ENCODE assay signal across 1 cellular context in the genomic region with DNA sequence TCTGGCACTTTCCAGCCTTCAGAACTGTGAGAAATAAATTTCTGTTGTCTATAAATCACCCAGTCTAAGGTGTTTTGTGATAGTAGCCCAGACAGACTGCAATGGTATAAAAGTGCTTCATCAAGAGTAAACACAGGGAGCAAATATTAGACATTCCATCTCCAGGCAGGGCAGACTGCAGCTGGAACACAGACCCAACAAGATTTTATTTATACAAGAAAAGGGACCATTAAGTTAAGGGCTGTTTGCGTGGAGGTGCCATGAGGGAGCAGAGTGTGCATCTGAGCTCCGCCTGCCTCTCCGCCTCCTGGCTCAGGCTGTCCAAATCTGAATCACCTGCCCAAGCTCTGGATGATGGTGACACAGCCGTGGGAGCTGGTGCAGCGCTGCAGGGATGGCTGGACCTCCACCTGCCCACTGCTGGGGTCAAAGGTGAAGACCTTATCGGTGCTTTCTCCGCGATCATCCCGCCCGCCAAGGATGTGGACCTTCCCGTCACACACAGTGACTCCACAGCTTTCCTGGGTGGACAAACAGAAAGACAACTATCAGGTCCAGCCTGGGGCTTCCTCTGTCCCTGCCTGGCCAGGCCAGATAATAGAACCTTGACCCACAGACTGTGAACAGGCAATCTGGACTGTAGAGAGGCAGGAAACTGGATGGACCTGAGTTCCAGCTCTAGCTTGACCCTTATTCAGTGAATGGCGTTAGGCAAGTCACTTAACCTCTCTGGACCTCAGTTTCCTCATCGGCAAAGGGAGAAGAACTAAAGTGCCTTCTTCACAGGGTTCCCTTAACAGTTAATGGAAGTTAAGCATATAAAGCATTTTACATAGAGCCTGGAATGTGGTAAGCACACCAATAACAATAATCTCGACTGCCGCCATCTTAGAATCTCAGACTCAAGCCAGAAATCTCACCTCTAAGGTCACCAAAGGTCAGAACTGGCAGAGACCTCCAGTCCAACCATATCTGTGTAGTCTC.
TF ChIP-seq lines count a peak whose summit lies in the region.

No MANE protein-coding gene starts in this region.

TF ChIP-seq in HepG2, 621 proteins besides CTCF, POLR2A, EP300 and RAD21 (continued from another document and continues in another):
- TF ChIP-seq, protein P1, sequence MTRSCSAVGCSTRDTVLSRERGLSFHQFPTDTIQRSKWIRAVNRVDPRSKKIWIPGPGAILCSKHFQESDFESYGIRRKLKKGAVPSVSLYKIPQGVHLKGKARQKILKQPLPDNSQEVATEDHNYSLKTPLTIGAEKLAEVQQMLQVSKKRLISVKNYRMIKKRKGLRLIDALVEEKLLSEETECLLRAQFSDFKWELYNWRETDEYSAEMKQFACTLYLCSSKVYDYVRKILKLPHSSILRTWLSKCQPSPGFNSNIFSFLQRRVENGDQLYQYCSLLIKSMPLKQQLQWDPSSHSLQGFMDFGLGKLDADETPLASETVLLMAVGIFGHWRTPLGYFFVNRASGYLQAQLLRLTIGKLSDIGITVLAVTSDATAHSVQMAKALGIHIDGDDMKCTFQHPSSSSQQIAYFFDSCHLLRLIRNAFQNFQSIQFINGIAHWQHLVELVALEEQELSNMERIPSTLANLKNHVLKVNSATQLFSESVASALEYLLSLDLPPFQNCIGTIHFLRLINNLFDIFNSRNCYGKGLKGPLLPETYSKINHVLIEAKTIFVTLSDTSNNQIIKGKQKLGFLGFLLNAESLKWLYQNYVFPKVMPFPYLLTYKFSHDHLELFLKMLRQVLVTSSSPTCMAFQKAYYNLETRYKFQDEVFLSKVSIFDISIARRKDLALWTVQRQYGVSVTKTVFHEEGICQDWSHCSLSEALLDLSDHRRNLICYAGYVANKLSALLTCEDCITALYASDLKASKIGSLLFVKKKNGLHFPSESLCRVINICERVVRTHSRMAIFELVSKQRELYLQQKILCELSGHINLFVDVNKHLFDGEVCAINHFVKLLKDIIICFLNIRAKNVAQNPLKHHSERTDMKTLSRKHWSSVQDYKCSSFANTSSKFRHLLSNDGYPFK (CRISPR knock-in tag; IDR thresholded peaks at IDR 0.05; ENCODE audit: borderline replicate concordance), result peak; percentile 62; the same call in 1 of the 2 replicates
- TF ChIP-seq NR2F1 (CRISPR knock-in tag; IDR thresholded peaks at IDR 0.05) (peak; percentile 45 to 59; a peak in 2 of 4 replicates), ZNF841 (CRISPR knock-in tag; IDR thresholded peaks at IDR 0.05; ENCODE audit: borderline replicate concordance) (no peak), ZNF501 (CRISPR knock-in tag; IDR thresholded peaks at IDR 0.05) (no peak), ZNF782 (CRISPR knock-in tag; IDR thresholded peaks at IDR 0.05; ENCODE audit: borderline replicate concordance) (no peak), ZNF678 (CRISPR knock-in tag; IDR thresholded peaks at IDR 0.05) (no peak), ZNF737 (CRISPR knock-in tag; IDR thresholded peaks at IDR 0.05; ENCODE audit: borderline replicate concordance) (no peak), ZNF260 (CRISPR knock-in tag; IDR thresholded peaks at IDR 0.05; ENCODE audit: borderline replicate concordance, low read depth) (no peak), DMAP1 (CRISPR knock-in tag; IDR thresholded peaks at IDR 0.05) (no peak), NR1H2 (CRISPR knock-in tag; IDR thresholded peaks at IDR 0.05; ENCODE audit: borderline replicate concordance, low read depth) (no peak), THAP11 (CRISPR knock-in tag; IDR thresholded peaks at IDR 0.05) (no peak), TBX2 (CRISPR knock-in tag; IDR thresholded peaks at IDR 0.05; ENCODE audit: borderline replicate concordance) (no peak), STAT5B (CRISPR knock-in tag; IDR thresholded peaks at IDR 0.05) (no peak), ZNF878 (CRISPR knock-in tag; IDR thresholded peaks at IDR 0.05) (no peak), SPEN (CRISPR knock-in tag; IDR thresholded peaks at IDR 0.05; ENCODE audit: low read depth) (no peak), ZFX (CRISPR knock-in tag; IDR thresholded peaks at IDR 0.05; ENCODE audit: low read depth) (0 out of 2 replicates have a peak, but pooled peaks have one; percentile 22), ZNF773 (CRISPR knock-in tag; IDR thresholded peaks at IDR 0.05; ENCODE audit: borderline replicate concordance) (no peak; the same call in 1 of the 2 replicates), PAF1 (CRISPR knock-in tag; IDR thresholded peaks at IDR 0.05) (no peak)
- TF ChIP-seq, protein P2, sequence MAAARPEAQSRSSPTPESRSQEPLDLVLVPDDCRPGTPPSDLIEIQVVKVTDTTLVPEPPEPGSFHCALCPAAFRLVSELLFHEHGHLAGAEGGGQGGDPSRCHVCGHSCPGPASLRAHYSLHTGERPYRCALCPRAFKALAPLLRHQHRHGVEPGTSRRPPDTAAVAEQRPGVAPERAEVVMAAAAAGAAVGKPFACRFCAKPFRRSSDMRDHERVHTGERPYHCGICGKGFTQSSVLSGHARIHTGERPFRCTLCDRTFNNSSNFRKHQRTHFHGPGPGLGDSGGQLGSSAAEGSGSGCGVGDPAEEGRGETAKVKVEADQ (CRISPR knock-in tag; IDR thresholded peaks at IDR 0.05; ENCODE audit: borderline replicate concordance), result no peak
- TF ChIP-seq, protein P3, sequence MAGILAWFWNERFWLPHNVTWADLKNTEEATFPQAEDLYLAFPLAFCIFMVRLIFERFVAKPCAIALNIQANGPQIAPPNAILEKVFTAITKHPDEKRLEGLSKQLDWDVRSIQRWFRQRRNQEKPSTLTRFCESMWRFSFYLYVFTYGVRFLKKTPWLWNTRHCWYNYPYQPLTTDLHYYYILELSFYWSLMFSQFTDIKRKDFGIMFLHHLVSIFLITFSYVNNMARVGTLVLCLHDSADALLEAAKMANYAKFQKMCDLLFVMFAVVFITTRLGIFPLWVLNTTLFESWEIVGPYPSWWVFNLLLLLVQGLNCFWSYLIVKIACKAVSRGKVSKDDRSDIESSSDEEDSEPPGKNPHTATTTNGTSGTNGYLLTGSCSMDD (CRISPR knock-in tag; IDR thresholded peaks at IDR 0.05), result no peak
- TF ChIP-seq, protein P4, sequence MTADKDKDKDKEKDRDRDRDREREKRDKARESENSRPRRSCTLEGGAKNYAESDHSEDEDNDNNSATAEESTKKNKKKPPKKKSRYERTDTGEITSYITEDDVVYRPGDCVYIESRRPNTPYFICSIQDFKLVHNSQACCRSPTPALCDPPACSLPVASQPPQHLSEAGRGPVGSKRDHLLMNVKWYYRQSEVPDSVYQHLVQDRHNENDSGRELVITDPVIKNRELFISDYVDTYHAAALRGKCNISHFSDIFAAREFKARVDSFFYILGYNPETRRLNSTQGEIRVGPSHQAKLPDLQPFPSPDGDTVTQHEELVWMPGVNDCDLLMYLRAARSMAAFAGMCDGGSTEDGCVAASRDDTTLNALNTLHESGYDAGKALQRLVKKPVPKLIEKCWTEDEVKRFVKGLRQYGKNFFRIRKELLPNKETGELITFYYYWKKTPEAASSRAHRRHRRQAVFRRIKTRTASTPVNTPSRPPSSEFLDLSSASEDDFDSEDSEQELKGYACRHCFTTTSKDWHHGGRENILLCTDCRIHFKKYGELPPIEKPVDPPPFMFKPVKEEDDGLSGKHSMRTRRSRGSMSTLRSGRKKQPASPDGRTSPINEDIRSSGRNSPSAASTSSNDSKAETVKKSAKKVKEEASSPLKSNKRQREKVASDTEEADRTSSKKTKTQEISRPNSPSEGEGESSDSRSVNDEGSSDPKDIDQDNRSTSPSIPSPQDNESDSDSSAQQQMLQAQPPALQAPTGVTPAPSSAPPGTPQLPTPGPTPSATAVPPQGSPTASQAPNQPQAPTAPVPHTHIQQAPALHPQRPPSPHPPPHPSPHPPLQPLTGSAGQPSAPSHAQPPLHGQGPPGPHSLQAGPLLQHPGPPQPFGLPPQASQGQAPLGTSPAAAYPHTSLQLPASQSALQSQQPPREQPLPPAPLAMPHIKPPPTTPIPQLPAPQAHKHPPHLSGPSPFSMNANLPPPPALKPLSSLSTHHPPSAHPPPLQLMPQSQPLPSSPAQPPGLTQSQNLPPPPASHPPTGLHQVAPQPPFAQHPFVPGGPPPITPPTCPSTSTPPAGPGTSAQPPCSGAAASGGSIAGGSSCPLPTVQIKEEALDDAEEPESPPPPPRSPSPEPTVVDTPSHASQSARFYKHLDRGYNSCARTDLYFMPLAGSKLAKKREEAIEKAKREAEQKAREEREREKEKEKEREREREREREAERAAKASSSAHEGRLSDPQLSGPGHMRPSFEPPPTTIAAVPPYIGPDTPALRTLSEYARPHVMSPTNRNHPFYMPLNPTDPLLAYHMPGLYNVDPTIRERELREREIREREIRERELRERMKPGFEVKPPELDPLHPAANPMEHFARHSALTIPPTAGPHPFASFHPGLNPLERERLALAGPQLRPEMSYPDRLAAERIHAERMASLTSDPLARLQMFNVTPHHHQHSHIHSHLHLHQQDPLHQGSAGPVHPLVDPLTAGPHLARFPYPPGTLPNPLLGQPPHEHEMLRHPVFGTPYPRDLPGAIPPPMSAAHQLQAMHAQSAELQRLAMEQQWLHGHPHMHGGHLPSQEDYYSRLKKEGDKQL (CRISPR knock-in tag; IDR thresholded peaks at IDR 0.05; ENCODE audit: low read depth), result peak; percentile 48; the same call in 1 of the 2 replicates
- TF ChIP-seq, protein P5, sequence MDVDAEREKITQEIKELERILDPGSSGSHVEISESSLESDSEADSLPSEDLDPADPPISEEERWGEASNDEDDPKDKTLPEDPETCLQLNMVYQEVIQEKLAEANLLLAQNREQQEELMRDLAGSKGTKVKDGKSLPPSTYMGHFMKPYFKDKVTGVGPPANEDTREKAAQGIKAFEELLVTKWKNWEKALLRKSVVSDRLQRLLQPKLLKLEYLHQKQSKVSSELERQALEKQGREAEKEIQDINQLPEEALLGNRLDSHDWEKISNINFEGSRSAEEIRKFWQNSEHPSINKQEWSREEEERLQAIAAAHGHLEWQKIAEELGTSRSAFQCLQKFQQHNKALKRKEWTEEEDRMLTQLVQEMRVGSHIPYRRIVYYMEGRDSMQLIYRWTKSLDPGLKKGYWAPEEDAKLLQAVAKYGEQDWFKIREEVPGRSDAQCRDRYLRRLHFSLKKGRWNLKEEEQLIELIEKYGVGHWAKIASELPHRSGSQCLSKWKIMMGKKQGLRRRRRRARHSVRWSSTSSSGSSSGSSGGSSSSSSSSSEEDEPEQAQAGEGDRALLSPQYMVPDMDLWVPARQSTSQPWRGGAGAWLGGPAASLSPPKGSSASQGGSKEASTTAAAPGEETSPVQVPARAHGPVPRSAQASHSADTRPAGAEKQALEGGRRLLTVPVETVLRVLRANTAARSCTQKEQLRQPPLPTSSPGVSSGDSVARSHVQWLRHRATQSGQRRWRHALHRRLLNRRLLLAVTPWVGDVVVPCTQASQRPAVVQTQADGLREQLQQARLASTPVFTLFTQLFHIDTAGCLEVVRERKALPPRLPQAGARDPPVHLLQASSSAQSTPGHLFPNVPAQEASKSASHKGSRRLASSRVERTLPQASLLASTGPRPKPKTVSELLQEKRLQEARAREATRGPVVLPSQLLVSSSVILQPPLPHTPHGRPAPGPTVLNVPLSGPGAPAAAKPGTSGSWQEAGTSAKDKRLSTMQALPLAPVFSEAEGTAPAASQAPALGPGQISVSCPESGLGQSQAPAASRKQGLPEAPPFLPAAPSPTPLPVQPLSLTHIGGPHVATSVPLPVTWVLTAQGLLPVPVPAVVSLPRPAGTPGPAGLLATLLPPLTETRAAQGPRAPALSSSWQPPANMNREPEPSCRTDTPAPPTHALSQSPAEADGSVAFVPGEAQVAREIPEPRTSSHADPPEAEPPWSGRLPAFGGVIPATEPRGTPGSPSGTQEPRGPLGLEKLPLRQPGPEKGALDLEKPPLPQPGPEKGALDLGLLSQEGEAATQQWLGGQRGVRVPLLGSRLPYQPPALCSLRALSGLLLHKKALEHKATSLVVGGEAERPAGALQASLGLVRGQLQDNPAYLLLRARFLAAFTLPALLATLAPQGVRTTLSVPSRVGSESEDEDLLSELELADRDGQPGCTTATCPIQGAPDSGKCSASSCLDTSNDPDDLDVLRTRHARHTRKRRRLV (CRISPR knock-in tag; IDR thresholded peaks at IDR 0.05), result no peak
- TF ChIP-seq, protein P6, sequence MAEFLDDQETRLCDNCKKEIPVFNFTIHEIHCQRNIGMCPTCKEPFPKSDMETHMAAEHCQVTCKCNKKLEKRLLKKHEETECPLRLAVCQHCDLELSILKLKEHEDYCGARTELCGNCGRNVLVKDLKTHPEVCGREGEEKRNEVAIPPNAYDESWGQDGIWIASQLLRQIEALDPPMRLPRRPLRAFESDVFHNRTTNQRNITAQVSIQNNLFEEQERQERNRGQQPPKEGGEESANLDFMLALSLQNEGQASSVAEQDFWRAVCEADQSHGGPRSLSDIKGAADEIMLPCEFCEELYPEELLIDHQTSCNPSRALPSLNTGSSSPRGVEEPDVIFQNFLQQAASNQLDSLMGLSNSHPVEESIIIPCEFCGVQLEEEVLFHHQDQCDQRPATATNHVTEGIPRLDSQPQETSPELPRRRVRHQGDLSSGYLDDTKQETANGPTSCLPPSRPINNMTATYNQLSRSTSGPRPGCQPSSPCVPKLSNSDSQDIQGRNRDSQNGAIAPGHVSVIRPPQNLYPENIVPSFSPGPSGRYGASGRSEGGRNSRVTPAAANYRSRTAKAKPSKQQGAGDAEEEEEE (CRISPR knock-in tag; IDR thresholded peaks at IDR 0.05; ENCODE audit: borderline replicate concordance), result no peak
- TF ChIP-seq, protein P7, sequence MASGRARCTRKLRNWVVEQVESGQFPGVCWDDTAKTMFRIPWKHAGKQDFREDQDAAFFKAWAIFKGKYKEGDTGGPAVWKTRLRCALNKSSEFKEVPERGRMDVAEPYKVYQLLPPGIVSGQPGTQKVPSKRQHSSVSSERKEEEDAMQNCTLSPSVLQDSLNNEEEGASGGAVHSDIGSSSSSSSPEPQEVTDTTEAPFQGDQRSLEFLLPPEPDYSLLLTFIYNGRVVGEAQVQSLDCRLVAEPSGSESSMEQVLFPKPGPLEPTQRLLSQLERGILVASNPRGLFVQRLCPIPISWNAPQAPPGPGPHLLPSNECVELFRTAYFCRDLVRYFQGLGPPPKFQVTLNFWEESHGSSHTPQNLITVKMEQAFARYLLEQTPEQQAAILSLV (CRISPR knock-in tag; IDR thresholded peaks at IDR 0.05; ENCODE audit: borderline replicate concordance), result no peak
- TF ChIP-seq, protein P8, sequence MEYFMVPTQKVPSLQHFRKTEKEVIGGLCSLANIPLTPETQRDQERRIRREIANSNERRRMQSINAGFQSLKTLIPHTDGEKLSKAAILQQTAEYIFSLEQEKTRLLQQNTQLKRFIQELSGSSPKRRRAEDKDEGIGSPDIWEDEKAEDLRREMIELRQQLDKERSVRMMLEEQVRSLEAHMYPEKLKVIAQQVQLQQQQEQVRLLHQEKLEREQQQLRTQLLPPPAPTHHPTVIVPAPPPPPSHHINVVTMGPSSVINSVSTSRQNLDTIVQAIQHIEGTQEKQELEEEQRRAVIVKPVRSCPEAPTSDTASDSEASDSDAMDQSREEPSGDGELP (IDR thresholded peaks at IDR 0.05; ENCODE audit: borderline replicate concordance, low read depth), result peak; percentile 68; the same call in 1 of the 2 replicates
